2 cellular contexts compared by ENCODE assay signal in the genomic region with DNA sequence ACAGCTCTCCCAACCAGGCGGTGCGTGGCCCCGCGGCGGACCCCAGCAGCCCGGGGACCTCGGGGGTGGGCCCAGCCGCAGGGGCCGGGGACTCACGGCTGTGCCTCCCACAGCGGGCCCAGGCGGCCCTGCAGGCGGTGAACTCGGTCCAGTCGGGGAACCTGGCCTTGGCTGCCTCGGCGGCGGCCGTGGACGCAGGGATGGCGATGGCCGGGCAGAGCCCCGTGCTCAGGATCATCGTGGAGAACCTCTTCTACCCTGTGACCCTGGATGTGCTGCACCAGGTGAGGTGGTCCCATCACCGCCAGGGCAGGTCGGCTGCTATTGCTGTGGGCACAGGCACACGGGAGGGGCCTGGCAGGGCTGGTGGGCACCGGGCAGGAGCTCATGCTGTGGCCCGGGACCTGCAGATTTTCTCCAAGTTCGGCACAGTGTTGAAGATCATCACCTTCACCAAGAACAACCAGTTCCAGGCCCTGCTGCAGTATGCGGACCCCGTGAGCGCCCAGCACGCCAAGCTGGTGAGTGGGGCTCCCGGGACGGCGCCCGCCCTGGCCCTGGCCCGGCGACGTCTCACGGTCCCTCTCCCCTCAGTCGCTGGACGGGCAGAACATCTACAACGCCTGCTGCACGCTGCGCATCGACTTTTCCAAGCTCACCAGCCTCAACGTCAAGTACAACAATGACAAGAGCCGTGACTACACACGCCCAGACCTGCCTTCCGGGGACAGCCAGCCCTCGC.
TF ChIP-seq lines count a peak whose summit lies in the region.

No MANE protein-coding gene starts in this region.

TF ChIP-seq in HEK293, 187 proteins besides CTCF, POLR2A, EP300 and RAD21:
- TF ChIP-seq, protein P1, sequence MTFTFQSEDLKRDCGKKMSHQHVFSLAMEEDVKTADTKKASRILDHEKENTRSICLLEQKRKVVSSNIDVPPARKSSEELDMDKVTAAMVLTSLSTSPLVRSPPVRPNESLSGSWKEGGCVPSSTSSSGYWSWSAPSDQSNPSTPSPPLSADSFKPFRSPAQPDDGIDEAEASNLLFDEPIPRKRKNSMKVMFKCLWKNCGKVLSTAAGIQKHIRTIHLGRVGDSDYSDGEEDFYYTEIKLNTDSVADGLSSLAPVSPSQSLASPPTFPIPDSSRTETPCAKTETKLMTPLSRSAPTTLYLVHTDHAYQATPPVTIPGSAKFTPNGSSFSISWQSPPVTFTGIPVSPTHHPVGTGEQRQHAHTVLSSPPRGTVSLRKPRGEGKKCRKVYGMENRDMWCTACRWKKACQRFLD (tag by site-specific recombination; IDR thresholded peaks at IDR 0.05) = no peak
- TF ChIP-seq, protein P2, sequence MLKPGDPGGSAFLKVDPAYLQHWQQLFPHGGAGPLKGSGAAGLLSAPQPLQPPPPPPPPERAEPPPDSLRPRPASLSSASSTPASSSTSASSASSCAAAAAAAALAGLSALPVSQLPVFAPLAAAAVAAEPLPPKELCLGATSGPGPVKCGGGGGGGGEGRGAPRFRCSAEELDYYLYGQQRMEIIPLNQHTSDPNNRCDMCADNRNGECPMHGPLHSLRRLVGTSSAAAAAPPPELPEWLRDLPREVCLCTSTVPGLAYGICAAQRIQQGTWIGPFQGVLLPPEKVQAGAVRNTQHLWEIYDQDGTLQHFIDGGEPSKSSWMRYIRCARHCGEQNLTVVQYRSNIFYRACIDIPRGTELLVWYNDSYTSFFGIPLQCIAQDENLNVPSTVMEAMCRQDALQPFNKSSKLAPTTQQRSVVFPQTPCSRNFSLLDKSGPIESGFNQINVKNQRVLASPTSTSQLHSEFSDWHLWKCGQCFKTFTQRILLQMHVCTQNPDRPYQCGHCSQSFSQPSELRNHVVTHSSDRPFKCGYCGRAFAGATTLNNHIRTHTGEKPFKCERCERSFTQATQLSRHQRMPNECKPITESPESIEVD (tag by site-specific recombination; IDR thresholded peaks at IDR 0.05) = no peak
- TF ChIP-seq ZNF473 (tag by site-specific recombination; IDR thresholded peaks at IDR 0.05) (no peak), ZNF530 (tag by site-specific recombination; IDR thresholded peaks at IDR 0.05; ENCODE audit: low read depth) (no peak), REPIN1 (tag by site-specific recombination; IDR thresholded peaks at IDR 0.05; ENCODE audit: low read depth) (no peak), ZNF747 (tag by site-specific recombination; IDR thresholded peaks at IDR 0.05) (no peak)

TF ChIP-seq in endothelial cell of umbilical vein, 7 proteins besides CTCF, POLR2A, EP300 and RAD21:
- TF ChIP-seq GATA2 (IDR thresholded peaks at IDR 0.05; ENCODE audit: insufficient read depth, insufficient read length, low read depth, low read length) (no peak), POLR2AphosphoS5 (IDR thresholded peaks at IDR 0.05; ENCODE audit: insufficient read depth, low read depth, low read length) (no peak), EZH2 (IDR thresholded peaks at IDR 0.05; ENCODE audit: borderline replicate concordance, low read depth, low read length, severe bottlenecking) (no peak), FOS (IDR thresholded peaks at IDR 0.05; ENCODE audit: borderline replicate concordance, insufficient read depth, low read length) (no peak), MYC (IDR thresholded peaks at IDR 0.05; ENCODE audit: low read depth, low read length) (no peak)
TF ChIP-seq in endothelial cell of umbilical vein: peak in this region for 0.
